Comparison of ENCODE assay signal across 28 cellular contexts in the genomic region with DNA sequence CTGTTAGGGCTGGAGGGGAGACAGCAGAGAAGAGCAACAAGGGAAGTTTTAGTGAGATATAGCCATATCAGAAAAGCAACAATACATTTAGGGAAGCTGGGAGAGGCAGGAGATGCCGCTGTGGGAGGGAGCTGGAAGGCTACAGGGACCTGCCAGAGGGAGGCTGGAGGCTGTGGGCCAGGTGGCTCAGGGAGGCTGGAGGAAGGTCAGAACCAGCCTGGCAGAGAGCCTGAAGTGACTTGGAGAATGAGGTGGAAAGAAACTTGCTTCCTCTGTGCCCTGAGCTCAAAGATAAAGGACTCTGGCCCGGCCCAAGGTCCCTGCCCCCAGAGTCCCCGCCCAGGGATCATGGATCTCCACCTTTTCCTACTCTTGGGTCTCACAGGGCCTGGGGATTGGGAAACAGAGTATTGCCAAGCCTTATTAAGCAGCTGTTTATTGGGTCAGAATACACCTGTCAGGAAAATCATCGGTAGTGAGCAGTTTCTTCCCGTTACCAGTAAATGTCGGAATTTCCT.
"Had no signal": no experiment of that assay in that cellular context is flagged by ENCODE, and none has a peak within 500 bp of the region (broad histone marks: within the 10 kb centered on the region; RNA-seq: fewer than 3 reads in every experiment).

No MANE protein-coding gene starts in this region.

- DNase-seq: activated CD4-positive, alpha-beta T cell treated with anti-CD3 and anti-CD28 coated beads, Interleukin-2, amount 10 ng/mL, durations not matched to agents 24 days and 14 days; activated CD4-positive, CD25-positive, alpha-beta regulatory T cell treated with anti-CD3 and anti-CD28 coated beads, Interleukin-2, amount 50 U/mL, for 72 hours; activated CD8-positive, alpha-beta T cell treated with anti-CD3 and anti-CD28 coated beads for 36 hours; activated naive CD4-positive, alpha-beta T cell; activated T-cell treated with anti-CD3 and anti-CD28 coated beads for 4 hours; activated T-cell treated with anti-CD3 and anti-CD28 coated beads, Interleukin-2, amount 50 U/mL, for 72 hours; colonic mucosa; effector memory CD4-positive, alpha-beta T cell; erythroblast; hippocampal formation; immature natural killer cell; left lung; mesendoderm; nucleus accumbens; pancreas; retina; stimulated activated CD4-positive, alpha-beta T cell treated with anti-CD3 and anti-CD28 coated beads, Interleukin-15, amount 100 ng/mL, for 24 hours; stimulated activated CD4-positive, alpha-beta T cell treated with anti-CD3 and anti-CD28 coated beads, Interleukin-2, amount 100 ng/mL, for 24 hours; stimulated activated naive CD4-positive, alpha-beta T cell; T-helper 17 cell; T1000 had no signal

- H3K4me1 Mint-ChIP-seq: activated CD4-positive, alpha-beta T cell treated with anti-CD3 and anti-CD28 coated beads, Interleukin-2, amount 10 ng/mL, durations not matched to agents 24 days and 14 days; central memory CD8-positive, alpha-beta T cell; immature natural killer cell; T-helper 17 cell had no signal

- H3K27me3 ChIP-seq: breast epithelium, colonic mucosa, pancreas, tibial nerve had no signal

- FAIRE-seq: pancreas had no signal

- H3K4me3 ChIP-seq: breast epithelium, colonic mucosa, gastroesophageal sphincter, left lung, lung, pancreas, prostate gland, tibial nerve had no signal

- H3K4me1 ChIP-seq: breast epithelium, colonic mucosa, gastroesophageal sphincter, left lung, pancreas, prostate gland, tibial nerve had no signal

- H3K27ac ChIP-seq: breast epithelium, colonic mucosa, gastroesophageal sphincter, left lung, pancreas, prostate gland, tibial nerve had no signal

- H3K9me3 ChIP-seq: breast epithelium, colonic mucosa, gastroesophageal sphincter, left lung, pancreas, prostate gland, tibial nerve had no signal

- H3K36me3 ChIP-seq: breast epithelium, colonic mucosa, gastroesophageal sphincter, left lung, pancreas, prostate gland, tibial nerve had no signal

- H3K27ac Mint-ChIP-seq: activated CD4-positive, alpha-beta T cell treated with anti-CD3 and anti-CD28 coated beads, Interleukin-2, amount 10 ng/mL, durations not matched to agents 24 days and 14 days; activated CD8-positive, alpha-beta T cell treated with anti-CD3 and anti-CD28 coated beads for 36 hours; activated T-cell treated with anti-CD3 and anti-CD28 coated beads, Interleukin-2, amount 50 U/mL, for 72 hours; immature natural killer cell; T-helper 17 cell had no signal

- H3K27me3 Mint-ChIP-seq: activated CD4-positive, alpha-beta T cell treated with anti-CD3 and anti-CD28 coated beads, Interleukin-2, amount 10 ng/mL, durations not matched to agents 24 days and 14 days had no signal

- H3K9me3 Mint-ChIP-seq: activated CD4-positive, alpha-beta T cell treated with anti-CD3 and anti-CD28 coated beads, Interleukin-2, amount 10 ng/mL, durations not matched to agents 24 days and 14 days; activated CD8-positive, alpha-beta T cell treated with anti-CD3 and anti-CD28 coated beads for 36 hours; activated naive CD4-positive, alpha-beta T cell treated with anti-CD3 and anti-CD28 coated beads, Interleukin-2, amount 50 U/mL, for 72 hours; activated T-cell treated with anti-CD3 and anti-CD28 coated beads, Interleukin-2, amount 50 U/mL, for 72 hours; immature natural killer cell had no signal

- H3K36me3 Mint-ChIP-seq: activated naive CD4-positive, alpha-beta T cell treated with anti-CD3 and anti-CD28 coated beads, Interleukin-2, amount 50 U/mL, for 72 hours; immature natural killer cell had no signal

- H3K4me3 Mint-ChIP-seq: activated CD4-positive, alpha-beta T cell treated with anti-CD3 and anti-CD28 coated beads, Interleukin-2, amount 10 ng/mL, durations not matched to agents 24 days and 14 days; activated CD8-positive, alpha-beta T cell treated with anti-CD3 and anti-CD28 coated beads for 36 hours; activated T-cell treated with anti-CD3 and anti-CD28 coated beads, Interleukin-2, amount 50 U/mL, for 72 hours; central memory CD8-positive, alpha-beta T cell; immature natural killer cell; T-helper 17 cell had no signal

- ATAC-seq: activated CD8-positive, alpha-beta T cell treated with anti-CD3 and anti-CD28 coated beads for 36 hours; activated naive CD4-positive, alpha-beta T cell treated with anti-CD3 and anti-CD28 coated beads, Interleukin-2, amount 50 U/mL, for 72 hours; activated T-cell treated with anti-CD3 and anti-CD28 coated beads, Interleukin-2, amount 50 U/mL, for 72 hours; gastroesophageal sphincter; left lung; pancreas; T-helper 17 cell had no signal
